ENCODE assay signal across 8 cellular contexts in the genomic region with DNA sequence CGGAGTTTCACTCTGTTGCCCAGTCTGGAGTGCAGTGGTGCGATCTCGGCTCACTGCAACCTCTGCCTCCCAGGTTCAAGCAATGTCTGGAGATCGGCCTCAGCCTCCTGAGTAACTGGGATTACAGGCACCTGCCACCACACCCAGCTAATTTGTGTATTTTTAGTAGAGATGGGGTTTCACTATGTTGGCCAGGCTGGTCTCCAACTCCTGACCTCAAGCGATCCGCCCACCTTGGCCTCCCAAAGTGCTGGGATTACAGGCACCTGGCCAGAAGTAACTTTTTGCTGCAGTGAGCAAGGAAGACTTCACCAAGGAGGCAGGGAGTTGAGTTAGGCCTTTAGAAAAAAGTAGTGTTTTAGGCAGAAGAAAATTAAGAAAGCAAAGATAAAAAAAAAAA. TPM values are rescaled to one million over a fixed set of nuclear protein-coding genes. Genes with fewer than 3 reads are reported as not detected.
DNase-seq lines count a peak whose midpoint lies in the region; ATAC-seq and TF ChIP-seq lines count a peak whose summit lies in the region.
"Not testable (repeated sequence)": the region's sequence is repeated elsewhere in the genome, so short reads cannot be mapped to it uniquely, and the experiment has no call there.

No MANE protein-coding gene starts in this region.

- H3K4me3 Mint-ChIP-seq in activated naive CD4-positive, alpha-beta T cell treated with anti-CD3 and anti-CD28 coated beads, Interleukin-2, amount 10 ng/mL, durations not matched to agents 7 days and 5 days = peak overlapping the region; percentile 99
- peak overlapping the region; percentile 91 for H3K4me3 Mint-ChIP-seq in dendritic cell treated with granulocyte-macrophage colony-stimulating factor and Interleukin-4, amounts not matched to agents 40 ng/mL and 50 ng/mL, for 4 days
- H3K4me3 Mint-ChIP-seq in nephron = peak overlapping the region; percentile 95 to 97 (median 95)
- peak overlapping the region; percentile 93 for H3K4me3 Mint-ChIP-seq in stimulated activated naive CD8-positive, alpha-beta T cell treated with anti-CD3 and anti-CD28 coated beads, Interleukin-15, Interleukin-2, amounts not matched to agents 100 ng/mL and 50 ng/mL, for 24 hours

- not testable (repeated sequence) for H3K27me3 Mint-ChIP-seq in activated naive CD4-positive, alpha-beta T cell treated with anti-CD3 and anti-CD28 coated beads, Interleukin-2, amount 10 ng/mL, durations not matched to agents 7 days and 5 days; dendritic cell treated with granulocyte-macrophage colony-stimulating factor and Interleukin-4, amounts not matched to agents 40 ng/mL and 50 ng/mL, for 4 days; nephron (ENCODE audit: low read depth); stimulated activated naive CD8-positive, alpha-beta T cell treated with anti-CD3 and anti-CD28 coated beads, Interleukin-15, Interleukin-2, amounts not matched to agents 100 ng/mL and 50 ng/mL, for 24 hours

- ATAC-seq in right cardiac atrium = not testable (repeated sequence)

- H3K9ac ChIP-seq in SK-N-MC (ENCODE audit: insufficient read length) = peak overlapping the region; percentile 96

- not testable (repeated sequence) for H3K27me3 ChIP-seq in HL-60 (ENCODE audit: insufficient read depth, poor library complexity, severe bottlenecking); right cardiac atrium (ENCODE audit: control insufficient read depth, insufficient read depth)

- DNase-seq in AG10803 (ENCODE audit: low read depth); HL-60 (ENCODE audit: low read depth in 1 of 2, low spot score in 1 of 2); SK-N-MC (ENCODE audit: low read depth, low spot score); activated naive CD4-positive, alpha-beta T cell treated with anti-CD3 and anti-CD28 coated beads, Interleukin-2, amount 10 ng/mL, durations not matched to agents 7 days and 5 days; right cardiac atrium: not testable (repeated sequence)

- H3K36me3 Mint-ChIP-seq in activated naive CD4-positive, alpha-beta T cell treated with anti-CD3 and anti-CD28 coated beads, Interleukin-2, amount 10 ng/mL, durations not matched to agents 7 days and 5 days = peaks cover 49% of the 10 kb centered on the region
- H3K36me3 Mint-ChIP-seq in dendritic cell treated with granulocyte-macrophage colony-stimulating factor and Interleukin-4, amounts not matched to agents 40 ng/mL and 50 ng/mL, for 4 days (ENCODE audit: low read depth) = peaks cover 60% of the 10 kb centered on the region
- H3K36me3 Mint-ChIP-seq in nephron (ENCODE audit: low read depth) = peaks cover 15% of the 10 kb centered on the region
- peaks cover 54% of the 10 kb centered on the region for H3K36me3 Mint-ChIP-seq in stimulated activated naive CD8-positive, alpha-beta T cell treated with anti-CD3 and anti-CD28 coated beads, Interleukin-15, Interleukin-2, amounts not matched to agents 100 ng/mL and 50 ng/mL, for 24 hours (ENCODE audit: low read depth)

- WGBS in right cardiac atrium = 21% methylated on average over 6 of the region's 6 CpGs

- peaks cover 31% of the 10 kb centered on the region for H3K36me3 ChIP-seq in SK-N-MC (ENCODE audit: insufficient read depth, low read length)

- H3K4me3 ChIP-seq in AG10803 (ENCODE audit: low read length) = peak overlapping the region; percentile 94
- peak overlapping the region; percentile 67 for H3K4me3 ChIP-seq in HL-60 (replicated peaks; ENCODE audit: insufficient read depth, low read length)
- H3K4me3 ChIP-seq in SK-N-MC = peak overlapping the region; percentile 97
- H3K4me3 ChIP-seq in right cardiac atrium (ENCODE audit: low read length) = peak overlapping the region; percentile 91

- TF ChIP-seq CTCF in AG10803 (conservative IDR thresholded peaks at IDR 0.05; ENCODE audit: low read length); HL-60 (IDR thresholded peaks at IDR 0.05; ENCODE audit: insufficient read depth, low read length); nephron (IDR thresholded peaks at IDR 0.05; ENCODE audit: unreplicated experiment in 3 of 3): not testable (repeated sequence)

- intact Hi-C loops in dendritic cell treated with granulocyte-macrophage colony-stimulating factor and Interleukin-4, amounts not matched to agents 40 ng/mL and 50 ng/mL, for 4 days (cut with micrococcal nuclease) = loop anchor here (5.0 to 10.0 kb wide), 6 partner anchors 45 to 1993 kb away; a partner anchor contains a TSS
- intact Hi-C loops in right cardiac atrium (cut with DNase I) = loop anchor here in 1 of 4 donors (10.0 kb wide), 3 partner anchors 57 to 117 kb away; a partner anchor contains a TSS

- H3K9me3 ChIP-seq in SK-N-MC (ENCODE audit: low read depth, low read length); right cardiac atrium (ENCODE audit: control insufficient read depth, low read length): not testable (repeated sequence)

- not testable (repeated sequence) for H3K9me3 Mint-ChIP-seq in activated naive CD4-positive, alpha-beta T cell treated with anti-CD3 and anti-CD28 coated beads, Interleukin-2, amount 10 ng/mL, durations not matched to agents 7 days and 5 days; dendritic cell treated with granulocyte-macrophage colony-stimulating factor and Interleukin-4, amounts not matched to agents 40 ng/mL and 50 ng/mL, for 4 days; nephron; stimulated activated naive CD8-positive, alpha-beta T cell treated with anti-CD3 and anti-CD28 coated beads, Interleukin-15, Interleukin-2, amounts not matched to agents 100 ng/mL and 50 ng/mL, for 24 hours

- H3K27ac ChIP-seq in HL-60 (replicated peaks); SK-N-MC; right cardiac atrium (ENCODE audit: low read length): not testable (repeated sequence)

- peaks cover 16% of the 10 kb centered on the region for H3K4me1 ChIP-seq in right cardiac atrium (ENCODE audit: control insufficient read depth, insufficient read depth, low read length)

- peak overlapping the region; percentile 82 for H3K27ac Mint-ChIP-seq in activated naive CD4-positive, alpha-beta T cell treated with anti-CD3 and anti-CD28 coated beads, Interleukin-2, amount 10 ng/mL, durations not matched to agents 7 days and 5 days
- peak overlapping the region; percentile 73 for H3K27ac Mint-ChIP-seq in dendritic cell treated with granulocyte-macrophage colony-stimulating factor and Interleukin-4, amounts not matched to agents 40 ng/mL and 50 ng/mL, for 4 days
- peak overlapping the region; percentile 70 to 94 (median 85) for H3K27ac Mint-ChIP-seq in nephron
- H3K27ac Mint-ChIP-seq in stimulated activated naive CD8-positive, alpha-beta T cell treated with anti-CD3 and anti-CD28 coated beads, Interleukin-15, Interleukin-2, amounts not matched to agents 100 ng/mL and 50 ng/mL, for 24 hours = peak overlapping the region; percentile 59

- H3K4me1 Mint-ChIP-seq in activated naive CD4-positive, alpha-beta T cell treated with anti-CD3 and anti-CD28 coated beads, Interleukin-2, amount 10 ng/mL, durations not matched to agents 7 days and 5 days = peaks cover 54% of the 10 kb centered on the region
- peaks cover 69% of the 10 kb centered on the region for H3K4me1 Mint-ChIP-seq in dendritic cell treated with granulocyte-macrophage colony-stimulating factor and Interleukin-4, amounts not matched to agents 40 ng/mL and 50 ng/mL, for 4 days (ENCODE audit: low read depth)
- peaks cover 41% of the 10 kb centered on the region for H3K4me1 Mint-ChIP-seq in nephron
- peaks cover 78% of the 10 kb centered on the region for H3K4me1 Mint-ChIP-seq in stimulated activated naive CD8-positive, alpha-beta T cell treated with anti-CD3 and anti-CD28 coated beads, Interleukin-15, Interleukin-2, amounts not matched to agents 100 ng/mL and 50 ng/mL, for 24 hours (ENCODE audit: low read depth)

- CTCF ChIA-PET in activated naive CD4-positive, alpha-beta T cell treated with anti-CD3 and anti-CD28 coated beads, Interleukin-2, amount 10 ng/mL, durations not matched to agents 7 days and 5 days (lab: Charles Lee) = interaction anchor here (0.6 to 1.5 kb wide), 4 partner anchors 11 to 560 kb away, joined by 3 to 5 read pairs (median 3); a partner anchor contains a TSS

RNA-seq across cellular contexts. Expression of a gene that starts 3.9 kb away (rescaled TPM):
- total RNA-seq in right cardiac atrium = 10 to 100 TPM; 22.4 to 27.0 (median 23.2) TPM
- 5.7 TPM for polyA plus RNA-seq in right cardiac atrium

RNA-seq across cellular contexts. Expression of a gene that starts 57.9 kb away (rescaled TPM):
- 10 to 100 TPM; 69.3 to 78.6 (median 75.2) TPM for total RNA-seq in right cardiac atrium
- polyA plus RNA-seq in right cardiac atrium = 51.8 TPM
